1 cellular context compared by ENCODE assay signal in genomic region chr9:126376311-126376902, GRCh38.
TF ChIP-seq lines count a peak whose summit lies in the region.

No MANE protein-coding gene starts in this region.

TF ChIP-seq in HepG2, 621 proteins besides CTCF, POLR2A, EP300 and RAD21 (continued from another document and continues in another):
- TF ChIP-seq, protein P1, sequence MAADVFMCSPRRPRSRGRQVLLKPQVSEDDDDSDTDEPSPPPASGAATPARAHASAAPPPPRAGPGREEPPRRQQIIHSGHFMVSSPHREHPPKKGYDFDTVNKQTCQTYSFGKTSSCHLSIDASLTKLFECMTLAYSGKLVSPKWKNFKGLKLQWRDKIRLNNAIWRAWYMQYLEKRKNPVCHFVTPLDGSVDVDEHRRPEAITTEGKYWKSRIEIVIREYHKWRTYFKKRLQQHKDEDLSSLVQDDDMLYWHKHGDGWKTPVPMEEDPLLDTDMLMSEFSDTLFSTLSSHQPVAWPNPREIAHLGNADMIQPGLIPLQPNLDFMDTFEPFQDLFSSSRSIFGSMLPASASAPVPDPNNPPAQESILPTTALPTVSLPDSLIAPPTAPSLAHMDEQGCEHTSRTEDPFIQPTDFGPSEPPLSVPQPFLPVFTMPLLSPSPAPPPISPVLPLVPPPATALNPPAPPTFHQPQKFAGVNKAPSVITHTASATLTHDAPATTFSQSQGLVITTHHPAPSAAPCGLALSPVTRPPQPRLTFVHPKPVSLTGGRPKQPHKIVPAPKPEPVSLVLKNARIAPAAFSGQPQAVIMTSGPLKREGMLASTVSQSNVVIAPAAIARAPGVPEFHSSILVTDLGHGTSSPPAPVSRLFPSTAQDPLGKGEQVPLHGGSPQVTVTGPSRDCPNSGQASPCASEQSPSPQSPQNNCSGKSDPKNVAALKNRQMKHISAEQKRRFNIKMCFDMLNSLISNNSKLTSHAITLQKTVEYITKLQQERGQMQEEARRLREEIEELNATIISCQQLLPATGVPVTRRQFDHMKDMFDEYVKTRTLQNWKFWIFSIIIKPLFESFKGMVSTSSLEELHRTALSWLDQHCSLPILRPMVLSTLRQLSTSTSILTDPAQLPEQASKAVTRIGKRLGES (CRISPR knock-in tag; IDR thresholded peaks at IDR 0.05; ENCODE audit: borderline replicate concordance): no peak
- peak; percentile 42; the same call in 1 of the 2 replicates for TF ChIP-seq ZNF609 (CRISPR knock-in tag; IDR thresholded peaks at IDR 0.05; ENCODE audit: borderline replicate concordance)
- TF ChIP-seq ZNF44 (CRISPR knock-in tag; IDR thresholded peaks at IDR 0.05): no peak
- TF ChIP-seq NRL (CRISPR knock-in tag; IDR thresholded peaks at IDR 0.05; ENCODE audit: borderline replicate concordance): peak; percentile 18; the same call in 1 of the 2 replicates
- TF ChIP-seq XRCC5 (optimal IDR thresholded peaks at IDR 0.05; ENCODE audit: low read length): peak; percentile 60
- TF ChIP-seq, protein P2, sequence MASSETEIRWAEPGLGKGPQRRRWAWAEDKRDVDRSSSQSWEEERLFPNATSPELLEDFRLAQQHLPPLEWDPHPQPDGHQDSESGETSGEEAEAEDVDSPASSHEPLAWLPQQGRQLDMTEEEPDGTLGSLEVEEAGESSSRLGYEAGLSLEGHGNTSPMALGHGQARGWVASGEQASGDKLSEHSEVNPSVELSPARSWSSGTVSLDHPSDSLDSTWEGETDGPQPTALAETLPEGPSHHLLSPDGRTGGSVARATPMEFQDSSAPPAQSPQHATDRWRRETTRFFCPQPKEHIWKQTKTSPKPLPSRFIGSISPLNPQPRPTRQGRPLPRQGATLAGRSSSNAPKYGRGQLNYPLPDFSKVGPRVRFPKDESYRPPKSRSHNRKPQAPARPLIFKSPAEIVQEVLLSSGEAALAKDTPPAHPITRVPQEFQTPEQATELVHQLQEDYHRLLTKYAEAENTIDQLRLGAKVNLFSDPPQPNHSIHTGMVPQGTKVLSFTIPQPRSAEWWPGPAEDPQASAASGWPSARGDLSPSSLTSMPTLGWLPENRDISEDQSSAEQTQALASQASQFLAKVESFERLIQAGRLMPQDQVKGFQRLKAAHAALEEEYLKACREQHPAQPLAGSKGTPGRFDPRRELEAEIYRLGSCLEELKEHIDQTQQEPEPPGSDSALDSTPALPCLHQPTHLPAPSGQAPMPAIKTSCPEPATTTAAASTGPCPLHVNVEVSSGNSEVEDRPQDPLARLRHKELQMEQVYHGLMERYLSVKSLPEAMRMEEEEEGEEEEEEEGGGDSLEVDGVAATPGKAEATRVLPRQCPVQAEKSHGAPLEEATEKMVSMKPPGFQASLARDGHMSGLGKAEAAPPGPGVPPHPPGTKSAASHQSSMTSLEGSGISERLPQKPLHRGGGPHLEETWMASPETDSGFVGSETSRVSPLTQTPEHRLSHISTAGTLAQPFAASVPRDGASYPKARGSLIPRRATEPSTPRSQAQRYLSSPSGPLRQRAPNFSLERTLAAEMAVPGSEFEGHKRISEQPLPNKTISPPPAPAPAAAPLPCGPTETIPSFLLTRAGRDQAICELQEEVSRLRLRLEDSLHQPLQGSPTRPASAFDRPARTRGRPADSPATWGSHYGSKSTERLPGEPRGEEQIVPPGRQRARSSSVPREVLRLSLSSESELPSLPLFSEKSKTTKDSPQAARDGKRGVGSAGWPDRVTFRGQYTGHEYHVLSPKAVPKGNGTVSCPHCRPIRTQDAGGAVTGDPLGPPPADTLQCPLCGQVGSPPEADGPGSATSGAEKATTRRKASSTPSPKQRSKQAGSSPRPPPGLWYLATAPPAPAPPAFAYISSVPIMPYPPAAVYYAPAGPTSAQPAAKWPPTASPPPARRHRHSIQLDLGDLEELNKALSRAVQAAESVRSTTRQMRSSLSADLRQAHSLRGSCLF (CRISPR knock-in tag; IDR thresholded peaks at IDR 0.05; ENCODE audit: borderline replicate concordance): no peak
- TF ChIP-seq, protein P3, sequence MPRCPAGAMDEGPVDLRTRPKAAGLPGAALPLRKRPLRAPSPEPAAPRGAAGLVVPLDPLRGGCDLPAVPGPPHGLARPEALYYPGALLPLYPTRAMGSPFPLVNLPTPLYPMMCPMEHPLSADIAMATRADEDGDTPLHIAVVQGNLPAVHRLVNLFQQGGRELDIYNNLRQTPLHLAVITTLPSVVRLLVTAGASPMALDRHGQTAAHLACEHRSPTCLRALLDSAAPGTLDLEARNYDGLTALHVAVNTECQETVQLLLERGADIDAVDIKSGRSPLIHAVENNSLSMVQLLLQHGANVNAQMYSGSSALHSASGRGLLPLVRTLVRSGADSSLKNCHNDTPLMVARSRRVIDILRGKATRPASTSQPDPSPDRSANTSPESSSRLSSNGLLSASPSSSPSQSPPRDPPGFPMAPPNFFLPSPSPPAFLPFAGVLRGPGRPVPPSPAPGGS (CRISPR knock-in tag; IDR thresholded peaks at IDR 0.05): no peak
- TF ChIP-seq SP4 (CRISPR knock-in tag; IDR thresholded peaks at IDR 0.05): peak; percentile 59
- peak; percentile 38; the same call in 1 of the 2 replicates for TF ChIP-seq SMAD1 (CRISPR knock-in tag; IDR thresholded peaks at IDR 0.05; ENCODE audit: borderline replicate concordance, low read depth)
- TF ChIP-seq ZNF674 (CRISPR knock-in tag; IDR thresholded peaks at IDR 0.05; ENCODE audit: low read depth): no peak
- no peak for TF ChIP-seq ZSCAN12 (CRISPR knock-in tag; IDR thresholded peaks at IDR 0.05)
- no peak for TF ChIP-seq HCFC1 (IDR thresholded peaks at IDR 0.05; ENCODE audit: low read depth, low read length)
- TF ChIP-seq MLLT10 (CRISPR knock-in tag; IDR thresholded peaks at IDR 0.05): no peak
- TF ChIP-seq, protein P4, sequence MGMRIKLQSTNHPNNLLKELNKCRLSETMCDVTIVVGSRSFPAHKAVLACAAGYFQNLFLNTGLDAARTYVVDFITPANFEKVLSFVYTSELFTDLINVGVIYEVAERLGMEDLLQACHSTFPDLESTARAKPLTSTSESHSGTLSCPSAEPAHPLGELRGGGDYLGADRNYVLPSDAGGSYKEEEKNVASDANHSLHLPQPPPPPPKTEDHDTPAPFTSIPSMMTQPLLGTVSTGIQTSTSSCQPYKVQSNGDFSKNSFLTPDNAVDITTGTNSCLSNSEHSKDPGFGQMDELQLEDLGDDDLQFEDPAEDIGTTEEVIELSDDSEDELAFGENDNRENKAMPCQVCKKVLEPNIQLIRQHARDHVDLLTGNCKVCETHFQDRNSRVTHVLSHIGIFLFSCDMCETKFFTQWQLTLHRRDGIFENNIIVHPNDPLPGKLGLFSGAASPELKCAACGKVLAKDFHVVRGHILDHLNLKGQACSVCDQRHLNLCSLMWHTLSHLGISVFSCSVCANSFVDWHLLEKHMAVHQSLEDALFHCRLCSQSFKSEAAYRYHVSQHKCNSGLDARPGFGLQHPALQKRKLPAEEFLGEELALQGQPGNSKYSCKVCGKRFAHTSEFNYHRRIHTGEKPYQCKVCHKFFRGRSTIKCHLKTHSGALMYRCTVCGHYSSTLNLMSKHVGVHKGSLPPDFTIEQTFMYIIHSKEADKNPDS (CRISPR knock-in tag; IDR thresholded peaks at IDR 0.05): no peak; the same call in 1 of the 2 replicates
- TF ChIP-seq AKAP8 (CRISPR knock-in tag; IDR thresholded peaks at IDR 0.05): no peak
- no peak for TF ChIP-seq JARID2 (CRISPR knock-in tag; IDR thresholded peaks at IDR 0.05; ENCODE audit: insufficient replicate concordance)
- TF ChIP-seq ZMYM2 (CRISPR knock-in tag; IDR thresholded peaks at IDR 0.05): no peak
- TF ChIP-seq KLF12 (CRISPR knock-in tag; IDR thresholded peaks at IDR 0.05; ENCODE audit: borderline replicate concordance): no peak
- peak; percentile 68 for TF ChIP-seq TEAD3 (CRISPR knock-in tag; optimal IDR thresholded peaks at IDR 0.05; ENCODE audit: borderline replicate concordance)
- no peak for TF ChIP-seq RELA (CRISPR knock-in tag; IDR thresholded peaks at IDR 0.05)
- no peak for TF ChIP-seq ZNF276 (CRISPR knock-in tag; IDR thresholded peaks at IDR 0.05; ENCODE audit: low read depth)
- TF ChIP-seq MBNL3 (CRISPR knock-in tag; conservative IDR thresholded peaks at IDR 0.05): no peak
- peak; percentile 36; the same call in 1 of the 2 replicates for TF ChIP-seq ZBTB33 (CRISPR knock-in tag; IDR thresholded peaks at IDR 0.05)
- no peak for TF ChIP-seq ELF1 (CRISPR knock-in tag; IDR thresholded peaks at IDR 0.05)
- TF ChIP-seq, protein P5, sequence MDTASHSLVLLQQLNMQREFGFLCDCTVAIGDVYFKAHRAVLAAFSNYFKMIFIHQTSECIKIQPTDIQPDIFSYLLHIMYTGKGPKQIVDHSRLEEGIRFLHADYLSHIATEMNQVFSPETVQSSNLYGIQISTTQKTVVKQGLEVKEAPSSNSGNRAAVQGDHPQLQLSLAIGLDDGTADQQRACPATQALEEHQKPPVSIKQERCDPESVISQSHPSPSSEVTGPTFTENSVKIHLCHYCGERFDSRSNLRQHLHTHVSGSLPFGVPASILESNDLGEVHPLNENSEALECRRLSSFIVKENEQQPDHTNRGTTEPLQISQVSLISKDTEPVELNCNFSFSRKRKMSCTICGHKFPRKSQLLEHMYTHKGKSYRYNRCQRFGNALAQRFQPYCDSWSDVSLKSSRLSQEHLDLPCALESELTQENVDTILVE (CRISPR knock-in tag; IDR thresholded peaks at IDR 0.05): no peak
- TF ChIP-seq ZNF317 (CRISPR knock-in tag; IDR thresholded peaks at IDR 0.05): peak; percentile 30; the same call in 1 of the 2 replicates
- TF ChIP-seq ZBTB34 (CRISPR knock-in tag; IDR thresholded peaks at IDR 0.05): no peak
- no peak for TF ChIP-seq NPAS2 (CRISPR knock-in tag; IDR thresholded peaks at IDR 0.05; ENCODE audit: borderline replicate concordance)
- TF ChIP-seq, protein P6, sequence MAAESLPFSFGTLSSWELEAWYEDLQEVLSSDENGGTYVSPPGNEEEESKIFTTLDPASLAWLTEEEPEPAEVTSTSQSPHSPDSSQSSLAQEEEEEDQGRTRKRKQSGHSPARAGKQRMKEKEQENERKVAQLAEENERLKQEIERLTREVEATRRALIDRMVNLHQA (CRISPR knock-in tag; IDR thresholded peaks at IDR 0.05): no peak
- peak; percentile 21; the same call in 1 of the 2 replicates for TF ChIP-seq KDM3A (CRISPR knock-in tag; IDR thresholded peaks at IDR 0.05; ENCODE audit: low read depth)
- TF ChIP-seq ZNF850 (CRISPR knock-in tag; conservative IDR thresholded peaks at IDR 0.05): no peak
- TF ChIP-seq ZNF780A (CRISPR knock-in tag; IDR thresholded peaks at IDR 0.05): no peak; the same call in 1 of the 2 replicates
- no peak for TF ChIP-seq SRF (IDR thresholded peaks at IDR 0.05; ENCODE audit: low read depth, low read length)
- no peak for TF ChIP-seq ZNF451 (CRISPR knock-in tag; IDR thresholded peaks at IDR 0.05)
